In the genomic region with DNA sequence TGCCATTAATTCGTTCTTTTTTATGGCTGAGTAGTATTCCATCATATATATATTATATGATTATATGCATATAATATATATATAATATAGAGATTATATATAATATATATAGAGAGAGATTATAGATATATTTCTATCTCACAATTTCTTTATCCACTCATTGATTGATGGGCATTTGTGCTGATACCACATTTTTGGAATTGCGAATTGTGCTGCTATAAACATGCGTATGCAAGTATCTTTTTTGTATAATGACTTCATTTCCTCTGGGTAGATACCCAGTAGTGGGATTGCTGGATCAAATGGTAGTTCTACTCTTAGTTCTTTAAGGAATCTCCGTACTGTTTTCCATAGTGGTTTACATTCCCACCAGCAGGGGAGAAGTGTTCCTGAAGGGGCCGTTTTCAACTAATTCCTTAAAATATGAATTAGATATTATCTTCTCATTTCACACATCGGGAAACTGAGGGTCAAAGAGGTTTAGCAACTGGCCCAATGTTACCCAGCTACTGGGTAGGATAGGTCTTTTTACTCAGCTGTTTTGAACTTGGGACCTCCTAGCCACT, we compare ENCODE assay signal across 1 cellular context.
TF ChIP-seq lines count a peak whose summit lies in the region.

No MANE protein-coding gene starts in this region.

TF ChIP-seq in GM23338, 12 proteins besides CTCF, POLR2A, EP300 and RAD21:
- no peak for TF ChIP-seq EZH2phosphoT487 (IDR thresholded peaks at IDR 0.05; ENCODE audit: unreplicated experiment)
- TF ChIP-seq, protein P1, sequence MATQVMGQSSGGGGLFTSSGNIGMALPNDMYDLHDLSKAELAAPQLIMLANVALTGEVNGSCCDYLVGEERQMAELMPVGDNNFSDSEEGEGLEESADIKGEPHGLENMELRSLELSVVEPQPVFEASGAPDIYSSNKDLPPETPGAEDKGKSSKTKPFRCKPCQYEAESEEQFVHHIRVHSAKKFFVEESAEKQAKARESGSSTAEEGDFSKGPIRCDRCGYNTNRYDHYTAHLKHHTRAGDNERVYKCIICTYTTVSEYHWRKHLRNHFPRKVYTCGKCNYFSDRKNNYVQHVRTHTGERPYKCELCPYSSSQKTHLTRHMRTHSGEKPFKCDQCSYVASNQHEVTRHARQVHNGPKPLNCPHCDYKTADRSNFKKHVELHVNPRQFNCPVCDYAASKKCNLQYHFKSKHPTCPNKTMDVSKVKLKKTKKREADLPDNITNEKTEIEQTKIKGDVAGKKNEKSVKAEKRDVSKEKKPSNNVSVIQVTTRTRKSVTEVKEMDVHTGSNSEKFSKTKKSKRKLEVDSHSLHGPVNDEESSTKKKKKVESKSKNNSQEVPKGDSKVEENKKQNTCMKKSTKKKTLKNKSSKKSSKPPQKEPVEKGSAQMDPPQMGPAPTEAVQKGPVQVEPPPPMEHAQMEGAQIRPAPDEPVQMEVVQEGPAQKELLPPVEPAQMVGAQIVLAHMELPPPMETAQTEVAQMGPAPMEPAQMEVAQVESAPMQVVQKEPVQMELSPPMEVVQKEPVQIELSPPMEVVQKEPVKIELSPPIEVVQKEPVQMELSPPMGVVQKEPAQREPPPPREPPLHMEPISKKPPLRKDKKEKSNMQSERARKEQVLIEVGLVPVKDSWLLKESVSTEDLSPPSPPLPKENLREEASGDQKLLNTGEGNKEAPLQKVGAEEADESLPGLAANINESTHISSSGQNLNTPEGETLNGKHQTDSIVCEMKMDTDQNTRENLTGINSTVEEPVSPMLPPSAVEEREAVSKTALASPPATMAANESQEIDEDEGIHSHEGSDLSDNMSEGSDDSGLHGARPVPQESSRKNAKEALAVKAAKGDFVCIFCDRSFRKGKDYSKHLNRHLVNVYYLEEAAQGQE (IDR thresholded peaks at IDR 0.05; ENCODE audit: unreplicated experiment) = no peak
- no peak for TF ChIP-seq EZH2 (IDR thresholded peaks at IDR 0.05; ENCODE audit: low read depth, unreplicated experiment)
- TF ChIP-seq CREB1 (CRISPR knock-in tag; IDR thresholded peaks at IDR 0.05; ENCODE audit: low read depth) = no peak
- no peak for TF ChIP-seq JUNB (IDR thresholded peaks at IDR 0.05; ENCODE audit: unreplicated experiment)
- TF ChIP-seq POLR2AphosphoS5 (IDR thresholded peaks at IDR 0.05; ENCODE audit: low read depth) = no peak
- no peak for TF ChIP-seq STAT1 (IDR thresholded peaks at IDR 0.05; ENCODE audit: unreplicated experiment)
- TF ChIP-seq ZNF114 (CRISPR knock-in tag; IDR thresholded peaks at IDR 0.05) = no peak
- TF ChIP-seq, protein P2, sequence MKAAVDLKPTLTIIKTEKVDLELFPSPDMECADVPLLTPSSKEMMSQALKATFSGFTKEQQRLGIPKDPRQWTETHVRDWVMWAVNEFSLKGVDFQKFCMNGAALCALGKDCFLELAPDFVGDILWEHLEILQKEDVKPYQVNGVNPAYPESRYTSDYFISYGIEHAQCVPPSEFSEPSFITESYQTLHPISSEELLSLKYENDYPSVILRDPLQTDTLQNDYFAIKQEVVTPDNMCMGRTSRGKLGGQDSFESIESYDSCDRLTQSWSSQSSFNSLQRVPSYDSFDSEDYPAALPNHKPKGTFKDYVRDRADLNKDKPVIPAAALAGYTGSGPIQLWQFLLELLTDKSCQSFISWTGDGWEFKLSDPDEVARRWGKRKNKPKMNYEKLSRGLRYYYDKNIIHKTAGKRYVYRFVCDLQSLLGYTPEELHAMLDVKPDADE (IDR thresholded peaks at IDR 0.05) = no peak
- TF ChIP-seq NANOG (IDR thresholded peaks at IDR 0.05; ENCODE audit: borderline replicate concordance) = no peak
- TF ChIP-seq, protein P3, sequence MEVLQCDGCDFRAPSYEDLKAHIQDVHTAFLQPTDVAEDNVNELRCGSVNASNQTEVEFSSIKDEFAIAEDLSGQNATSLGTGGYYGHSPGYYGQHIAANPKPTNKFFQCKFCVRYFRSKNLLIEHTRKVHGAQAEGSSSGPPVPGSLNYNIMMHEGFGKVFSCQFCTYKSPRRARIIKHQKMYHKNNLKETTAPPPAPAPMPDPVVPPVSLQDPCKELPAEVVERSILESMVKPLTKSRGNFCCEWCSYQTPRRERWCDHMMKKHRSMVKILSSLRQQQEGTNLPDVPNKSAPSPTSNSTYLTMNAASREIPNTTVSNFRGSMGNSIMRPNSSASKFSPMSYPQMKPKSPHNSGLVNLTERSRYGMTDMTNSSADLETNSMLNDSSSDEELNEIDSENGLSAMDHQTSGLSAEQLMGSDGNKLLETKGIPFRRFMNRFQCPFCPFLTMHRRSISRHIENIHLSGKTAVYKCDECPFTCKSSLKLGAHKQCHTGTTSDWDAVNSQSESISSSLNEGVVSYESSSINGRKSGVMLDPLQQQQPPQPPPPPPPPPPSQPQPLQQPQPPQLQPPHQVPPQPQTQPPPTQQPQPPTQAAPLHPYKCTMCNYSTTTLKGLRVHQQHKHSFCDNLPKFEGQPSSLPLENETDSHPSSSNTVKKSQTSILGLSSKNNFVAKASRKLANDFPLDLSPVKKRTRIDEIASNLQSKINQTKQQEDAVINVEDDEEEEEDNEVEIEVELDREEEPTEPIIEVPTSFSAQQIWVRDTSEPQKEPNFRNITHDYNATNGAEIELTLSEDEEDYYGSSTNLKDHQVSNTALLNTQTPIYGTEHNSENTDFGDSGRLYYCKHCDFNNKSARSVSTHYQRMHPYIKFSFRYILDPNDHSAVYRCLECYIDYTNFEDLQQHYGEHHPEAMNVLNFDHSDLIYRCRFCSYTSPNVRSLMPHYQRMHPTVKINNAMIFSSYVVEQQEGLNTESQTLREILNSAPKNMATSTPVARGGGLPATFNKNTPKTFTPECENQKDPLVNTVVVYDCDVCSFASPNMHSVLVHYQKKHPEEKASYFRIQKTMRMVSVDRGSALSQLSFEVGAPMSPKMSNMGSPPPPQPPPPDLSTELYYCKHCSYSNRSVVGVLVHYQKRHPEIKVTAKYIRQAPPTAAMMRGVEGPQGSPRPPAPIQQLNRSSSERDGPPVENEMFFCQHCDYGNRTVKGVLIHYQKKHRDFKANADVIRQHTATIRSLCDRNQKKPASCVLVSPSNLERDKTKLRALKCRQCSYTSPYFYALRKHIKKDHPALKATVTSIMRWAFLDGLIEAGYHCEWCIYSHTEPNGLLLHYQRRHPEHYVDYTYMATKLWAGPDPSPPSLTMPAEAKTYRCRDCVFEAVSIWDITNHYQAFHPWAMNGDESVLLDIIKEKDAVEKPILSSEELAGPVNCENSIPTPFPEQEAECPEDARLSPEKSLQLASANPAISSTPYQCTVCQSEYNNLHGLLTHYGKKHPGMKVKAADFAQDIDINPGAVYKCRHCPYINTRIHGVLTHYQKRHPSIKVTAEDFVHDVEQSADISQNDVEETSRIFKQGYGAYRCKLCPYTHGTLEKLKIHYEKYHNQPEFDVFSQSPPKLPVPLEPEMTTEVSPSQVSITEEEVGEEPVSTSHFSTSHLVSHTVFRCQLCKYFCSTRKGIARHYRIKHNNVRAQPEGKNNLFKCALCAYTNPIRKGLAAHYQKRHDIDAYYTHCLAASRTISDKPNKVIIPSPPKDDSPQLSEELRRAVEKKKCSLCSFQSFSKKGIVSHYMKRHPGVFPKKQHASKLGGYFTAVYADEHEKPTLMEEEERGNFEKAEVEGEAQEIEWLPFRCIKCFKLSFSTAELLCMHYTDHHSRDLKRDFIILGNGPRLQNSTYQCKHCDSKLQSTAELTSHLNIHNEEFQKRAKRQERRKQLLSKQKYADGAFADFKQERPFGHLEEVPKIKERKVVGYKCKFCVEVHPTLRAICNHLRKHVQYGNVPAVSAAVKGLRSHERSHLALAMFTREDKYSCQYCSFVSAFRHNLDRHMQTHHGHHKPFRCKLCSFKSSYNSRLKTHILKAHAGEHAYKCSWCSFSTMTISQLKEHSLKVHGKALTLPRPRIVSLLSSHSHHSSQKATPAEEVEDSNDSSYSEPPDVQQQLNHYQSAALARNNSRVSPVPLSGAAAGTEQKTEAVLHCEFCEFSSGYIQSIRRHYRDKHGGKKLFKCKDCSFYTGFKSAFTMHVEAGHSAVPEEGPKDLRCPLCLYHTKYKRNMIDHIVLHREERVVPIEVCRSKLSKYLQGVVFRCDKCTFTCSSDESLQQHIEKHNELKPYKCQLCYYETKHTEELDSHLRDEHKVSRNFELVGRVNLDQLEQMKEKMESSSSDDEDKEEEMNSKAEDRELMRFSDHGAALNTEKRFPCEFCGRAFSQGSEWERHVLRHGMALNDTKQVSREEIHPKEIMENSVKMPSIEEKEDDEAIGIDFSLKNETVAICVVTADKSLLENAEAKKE (CRISPR knock-in tag; IDR thresholded peaks at IDR 0.05) = no peak
- TF ChIP-seq ZNF331 (CRISPR knock-in tag; IDR thresholded peaks at IDR 0.05; ENCODE audit: low read depth) = no peak
